8 cellular contexts compared by ENCODE assay signal in the genomic region with DNA sequence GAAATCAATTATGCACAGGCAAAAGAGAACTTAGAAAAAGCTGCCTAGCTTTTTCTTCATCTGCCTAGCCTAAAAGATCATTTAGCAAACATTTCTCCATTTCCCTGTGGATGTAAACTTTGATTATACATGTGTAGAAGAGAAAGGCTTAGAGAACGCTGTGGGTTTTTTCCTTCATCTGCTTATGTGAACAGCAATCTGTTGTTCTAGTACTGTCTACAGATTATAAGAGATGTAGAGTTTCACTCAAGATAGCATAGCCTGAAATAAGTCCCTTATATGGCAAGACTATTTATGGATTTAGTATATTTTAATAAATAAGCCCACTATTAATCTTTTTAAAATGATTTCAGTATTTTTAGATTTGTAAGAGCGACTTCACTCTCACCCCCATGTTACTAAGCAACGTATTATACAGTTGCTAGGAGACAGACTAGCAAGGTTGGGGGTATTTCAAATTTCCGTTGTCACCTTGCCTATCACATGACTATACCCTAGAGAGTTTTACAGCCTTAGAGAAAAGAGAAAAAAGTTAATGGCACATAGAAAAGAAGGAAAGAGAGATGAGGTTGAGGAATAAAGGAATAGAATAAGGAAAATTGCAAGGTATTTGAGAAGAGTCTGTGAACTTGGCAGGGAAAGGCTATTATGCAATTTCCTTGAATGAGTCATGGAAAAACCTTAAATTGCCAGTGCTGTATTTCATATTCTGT. TPM values are rescaled to one million over a fixed set of nuclear protein-coding genes. Genes with fewer than 3 reads are reported as not detected.
DNase-seq lines count a peak whose midpoint lies in the region; ATAC-seq and TF ChIP-seq lines count a peak whose summit lies in the region.

No MANE protein-coding gene starts in this region.

- CTCF ChIA-PET in A673 (lab: Charles Lee): no interaction called here

- H3K4me3 Mint-ChIP-seq in activated T-cell treated with anti-CD3 and anti-CD28 coated beads, Interleukin-2, amount 50 U/mL, for 4 hours: no peak overlapping the region
- peak overlapping the region; percentile 66 for H3K4me3 Mint-ChIP-seq in osteocyte (ENCODE audit: unreplicated experiment)

- POLR2A ChIA-PET in A673 (lab: Charles Lee; ENCODE audit: low non-redundant PET): no interaction called here

- TF ChIP-seq CTCF in A673 (conservative IDR thresholded peaks at IDR 0.05; ENCODE audit: low read depth, low read length) (no peak), osteocyte (IDR thresholded peaks at IDR 0.05) (no peak)

- H3K27ac Mint-ChIP-seq in osteocyte (ENCODE audit: unreplicated experiment): peak overlapping the region; percentile 99

- H3K27me3 ChIP-seq in A673 (replicated peaks; ENCODE audit: insufficient read depth, low read depth, low read length, poor library complexity): no peaks in the 10 kb centered on the region

- peak; percentile 55 to 78 for ATAC-seq in activated T-cell treated with anti-CD3 and anti-CD28 coated beads, Interleukin-2, amount 50 U/mL, for 4 hours
- no peak for ATAC-seq in HG03439 (IDR thresholded peaks at IDR 0.05; ENCODE audit: unreplicated experiment)
- no peak for ATAC-seq in HG02884 (IDR thresholded peaks at IDR 0.05; ENCODE audit: unreplicated experiment)

- no TSS peak for BruUV-seq in A673 (replicated peaks; lab: Mats Ljungman, UMichigan)

- H3K27me3 Mint-ChIP-seq in activated T-cell treated with anti-CD3 and anti-CD28 coated beads, Interleukin-2, amount 50 U/mL, for 4 hours (ENCODE audit: low read depth): peaks cover 2% of the 10 kb centered on the region
- no peaks in the 10 kb centered on the region for H3K27me3 Mint-ChIP-seq in osteocyte (ENCODE audit: unreplicated experiment)

- H3K9me3 Mint-ChIP-seq in activated T-cell treated with anti-CD3 and anti-CD28 coated beads, Interleukin-2, amount 50 U/mL, for 4 hours: no peaks in the 10 kb centered on the region
- no peaks in the 10 kb centered on the region for H3K9me3 Mint-ChIP-seq in osteocyte (ENCODE audit: unreplicated experiment)

- H3K36me3 Mint-ChIP-seq in activated T-cell treated with anti-CD3 and anti-CD28 coated beads, Interleukin-2, amount 50 U/mL, for 4 hours (ENCODE audit: insufficient read depth): peaks cover under 1% of the 10 kb centered on the region
- H3K36me3 Mint-ChIP-seq in osteocyte (ENCODE audit: unreplicated experiment): no peaks in the 10 kb centered on the region

- H3K27ac ChIP-seq in A673 (ENCODE audit: low read depth, low read length, poor library complexity, severe bottlenecking): peak overlapping the region; percentile 86

- peaks cover 13% of the 10 kb centered on the region for H3K4me1 Mint-ChIP-seq in activated T-cell treated with anti-CD3 and anti-CD28 coated beads, Interleukin-2, amount 50 U/mL, for 4 hours (ENCODE audit: low read depth)
- peaks cover 24% of the 10 kb centered on the region for H3K4me1 Mint-ChIP-seq in osteocyte (ENCODE audit: unreplicated experiment)

- no peaks in the 10 kb centered on the region for H3K9me3 ChIP-seq in A673 (ENCODE audit: low read depth, low read length, poor library complexity, severe bottlenecking)

- DNase-seq in A673 (ENCODE audit: low spot score) (peak; percentile 90), GM19240 (ENCODE audit: insufficient read length, low spot score) (peak; percentile 7), NCI-H2196 (lab: John Stamatoyannopoulos, UW; ENCODE audit: unreplicated experiment) (peak; percentile 87), foreskin melanocyte (peak; percentile 25), osteocyte (ENCODE audit: extremely low spot score, unreplicated experiment) (no peak)
- no peak for DNase-seq in activated T-cell treated with anti-CD3 and anti-CD28 coated beads, Interleukin-2, amount 50 U/mL, for 4 hours

- H3K36me3 ChIP-seq in A673 (ENCODE audit: insufficient read depth, low read length, poor library complexity, severe bottlenecking): no peaks in the 10 kb centered on the region

- H3K4me1 ChIP-seq in A673 (ENCODE audit: insufficient read depth, low read length, poor library complexity, severe bottlenecking): peaks cover 30% of the 10 kb centered on the region

- intact Hi-C loops in A673 (cut with micrococcal nuclease; ENCODE audit: unreplicated experiment): no loop called here

- no peak overlapping the region for H3K4me3 ChIP-seq in A673 (ENCODE audit: low read depth, low read length, poor library complexity, severe bottlenecking)

RNA-seq across cellular contexts. Expression of gene TUBA1A, which starts 12.2 kb away (rescaled TPM):
- total RNA-seq in A673 (2021): 421 and 504 TPM in 2 replicates
- 10 to 100 TPM; 23.5 to 37.0 (median 24.7) TPM for total RNA-seq in activated T-cell treated with anti-CD3 and anti-CD28 coated beads, Interleukin-2, amount 50 U/mL, for 4 hours
- 466 and 471 TPM in 2 replicates for total RNA-seq in osteocyte

Comparison
In these comparisons a context has a peak if more than half of its experiments do, and no peak if none do; other contexts are left out.
1. DNase-seq: peak in A673 (single experiment), GM19240 (single experiment), NCI-H2196 (single experiment) and foreskin melanocyte (single experiment); none in activated T-cell treated with anti-CD3 and anti-CD28 coated beads, Interleukin-2, amount 50 U/mL, for 4 hours (single experiment) and osteocyte (single experiment).
2. ATAC-seq: peak in activated T-cell treated with anti-CD3 and anti-CD28 coated beads, Interleukin-2, amount 50 U/mL, for 4 hours (2 of 2); none in HG03439 (single experiment) and HG02884 (single experiment).
3. RNA of gene TUBA1A, which starts 12.2 kb away (total RNA-seq): 421 to 504 TPM in A673 and 466 to 471 TPM in osteocyte; 23.5 to 37.0 TPM in activated T-cell treated with anti-CD3 and anti-CD28 coated beads, Interleukin-2, amount 50 U/mL, for 4 hours; every median in the first group is over 10 times any median in the second.